ENCODE assay signal across 13 cellular contexts in genomic region chr5:124036786-124037185, GRCh38.
DNase-seq lines count a peak whose midpoint lies in the region; ATAC-seq and TF ChIP-seq lines count a peak whose summit lies in the region.
"Had no signal": no experiment of that assay in that cellular context is flagged by ENCODE, and none has a peak within 500 bp of the region (broad histone marks: within the 10 kb centered on the region; RNA-seq: fewer than 3 reads in every experiment).

No MANE protein-coding gene starts in this region.

- no peak for ATAC-seq in GM18861 (IDR thresholded peaks at IDR 0.05; ENCODE audit: unreplicated experiment)
- ATAC-seq: CD8-positive, alpha-beta T cell; GM12878 had no signal

- H3K4me2 ChIP-seq in OCI-LY7 (ENCODE audit: low read length) = peak overlapping the region; percentile 73
- H3K4me2 ChIP-seq: BLaER1 treated with 17β-estradiol and CSF1 and Interleukin-3, amounts not matched to agents 10 nM and 100 nM had no signal

- CTCF ChIA-PET in HEK293 (lab: Yijun Ruan, JAX) = no interaction called here
- CTCF ChIA-PET in OCI-LY7 (lab: Charles Lee; ENCODE audit: unreplicated experiment) = no interaction called here

- DNase-seq in OCI-LY7 (ENCODE audit: low spot score) (no peak), left kidney (ENCODE audit: low read depth, low spot score) (peak; percentile 74), substantia nigra (lab: John Stamatoyannopoulos, UW) (no peak), SHP77 (lab: John Stamatoyannopoulos, UW) (no peak)
- DNase-seq: Calu3; CD8-positive, alpha-beta T cell; DMS79 treated with DMSO at 0.1 percent for 48 hours; H9 had no signal

- intact Hi-C loops in OCI-LY7 (cut with micrococcal nuclease; ENCODE audit: unreplicated experiment) = loop anchor here (5.0 to 10.0 kb wide), 3 partner anchors 418 to 706 kb away; no protein-coding TSS in a partner anchor

- H3K4me1 ChIP-seq in HEK293 (ENCODE audit: control insufficient read depth, insufficient read depth, low read length) (no peaks in the 10 kb centered on the region), OCI-LY7 (ENCODE audit: insufficient read depth, low read length, poor library complexity, severe bottlenecking) (peaks cover 49% of the 10 kb centered on the region)

- no peaks in the 10 kb centered on the region for H3K9me2 ChIP-seq in OCI-LY7 (ENCODE audit: insufficient read depth, low read length)

- POLR2A ChIA-PET in HEK293 (lab: Yijun Ruan, JAX) (no interaction called here), OCI-LY7 (lab: Charles Lee) (interaction anchor here (1.2 to 1.9 kb wide), 8 partner anchors 8 to 671 kb away, joined by 3 to 11 read pairs (median 6); no protein-coding TSS in a partner anchor)

- no peaks in the 10 kb centered on the region for H3K36me3 ChIP-seq in HEK293 (ENCODE audit: control insufficient read depth in 2 of 2, insufficient read depth in 1 of 2, low read length in 2 of 2)
- H3K36me3 ChIP-seq in OCI-LY7 (ENCODE audit: insufficient read depth, low read length) = peaks cover 4% of the 10 kb centered on the region; the same call in 1 of the 2 replicates
- H3K36me3 ChIP-seq: BLaER1 treated with 17β-estradiol and CSF1 and Interleukin-3, amounts not matched to agents 10 nM and 100 nM had no signal

- H3K9me3 ChIP-seq in HEK293 (ENCODE audit: control insufficient read depth, insufficient read depth, low read depth, low read length) = no peaks in the 10 kb centered on the region
- H3K9me3 ChIP-seq in OCI-LY7 (ENCODE audit: low read length) = peaks cover 16% of the 10 kb centered on the region

- H2AFZ ChIP-seq in OCI-LY7 (ENCODE audit: low read length) = peak overlapping the region; percentile 93; the same call in 1 of the 2 replicates

- BruUV-seq in OCI-LY7 (replicated peaks; lab: Mats Ljungman, UMichigan) = no TSS peak

- H3K27ac ChIP-seq in HEK293 (ENCODE audit: extremely low read depth, low read depth, low read length) (no peak overlapping the region), OCI-LY7 (ENCODE audit: low read depth, low read length, poor library complexity, severe bottlenecking) (no peak overlapping the region), substantia nigra (ENCODE audit: low read depth, low read length, poor library complexity, severe bottlenecking) (no peak overlapping the region)
- H3K27ac ChIP-seq: BLaER1 treated with 17β-estradiol and CSF1 and Interleukin-3, amounts not matched to agents 10 nM and 100 nM; HL-60 had no signal

- no peaks in the 10 kb centered on the region for H4K20me1 ChIP-seq in OCI-LY7 (ENCODE audit: insufficient read depth, low read length)
- H4K20me1 ChIP-seq: BLaER1 treated with 17β-estradiol and CSF1 and Interleukin-3, amounts not matched to agents 10 nM and 100 nM had no signal

- H3K79me2 ChIP-seq in OCI-LY7 (ENCODE audit: insufficient read depth, low read depth, low read length) = no peaks in the 10 kb centered on the region

- TF ChIP-seq CTCF in HEK293 (tag by site-specific recombination; IDR thresholded peaks at IDR 0.05) (no peak), OCI-LY7 (conservative IDR thresholded peaks at IDR 0.05; ENCODE audit: low read length) (no peak)

- H3K4me3 ChIP-seq in HEK293 (ENCODE audit: low read depth, low read length) = no peak overlapping the region
- H3K4me3 ChIP-seq in OCI-LY7 (ENCODE audit: low read depth, low read length, poor library complexity, severe bottlenecking) = no peak overlapping the region
- H3K4me3 ChIP-seq: BLaER1 treated with 17β-estradiol and CSF1 and Interleukin-3, amounts not matched to agents 10 nM and 100 nM; GM12878 had no signal

TF ChIP-seq in HEK293, 187 proteins besides CTCF, POLR2A, EP300 and RAD21:
- TF ChIP-seq ZNF670 (tag by site-specific recombination; IDR thresholded peaks at IDR 0.05; ENCODE audit: low read depth) = no peak
- peak; percentile 23; the same call in 1 of the 2 replicates for TF ChIP-seq PRDM6 (tag by site-specific recombination; IDR thresholded peaks at IDR 0.05)
